Comparison of ENCODE assay signal across 8 cellular contexts in genomic region chr21:17512245-17513213, GRCh38. TPM values are rescaled to one million over a fixed set of nuclear protein-coding genes. Genes with fewer than 3 reads are reported as not detected.
DNase-seq lines count a peak whose midpoint lies in the region; ATAC-seq and TF ChIP-seq lines count a peak whose summit lies in the region.

Gene CXADR, plus strand, starts transcription at chr21:17513043. Its CDS starts 87 bp downstream, at chr21:17513130.

- TF ChIP-seq CTCF in esophagus muscularis mucosa (IDR thresholded peaks at IDR 0.05): peak; percentile 8 to 52 (median 23)

- H3K4me1 ChIP-seq in esophagus muscularis mucosa: peaks cover 15 to 31% (median 25%) of the 10 kb centered on the region in 4 donors
- H3K4me1 ChIP-seq in naive thymus-derived CD4-positive, alpha-beta T cell (ENCODE audit: control insufficient read depth in 2 of 2, insufficient read depth in 2 of 2, low read length in 2 of 2): peaks cover 11% of the 10 kb centered on the region in 2 donors

- CTCF ChIA-PET in naive thymus-derived CD4-positive, alpha-beta T cell (lab: Charles Lee): interaction anchor here (0.8 kb wide), 1 partner anchor 99 kb away, joined by 3 read pairs; no protein-coding TSS in a partner anchor

- POLR2A ChIA-PET in naive thymus-derived CD4-positive, alpha-beta T cell (lab: Charles Lee): interaction anchor here (1.5 kb wide), 1 partner anchor 98 kb away, joined by 4 read pairs; no protein-coding TSS in a partner anchor

- H3K9me3 Mint-ChIP-seq in naive thymus-derived CD4-positive, alpha-beta T cell: no peaks in the 10 kb centered on the region
- H3K9me3 Mint-ChIP-seq in stimulated activated naive B cell treated with anti-CD40 and anti-IgM and Interleukin-4, amounts not matched to agents 10 μg/mL and 1 μg/mL and 100 μg/mL, for 72 hours: peaks cover 4 to 8% of the 10 kb centered on the region in 2 donors

- ATAC-seq in GM19328 (IDR thresholded peaks at IDR 0.05; ENCODE audit: unreplicated experiment) (peak; percentile 87), HG03460 (IDR thresholded peaks at IDR 0.05; ENCODE audit: unreplicated experiment) (peak; percentile 89)
- ATAC-seq in naive thymus-derived CD4-positive, alpha-beta T cell: peak; percentile 89
- ATAC-seq in stimulated activated naive B cell treated with anti-CD40 and anti-IgM and Interleukin-4, amounts not matched to agents 10 μg/mL and 1 μg/mL and 100 μg/mL, for 72 hours (replicated peaks): peak; percentile 87 to 88

- WGBS in esophagus muscularis mucosa: 5% methylated on average over 13 of the region's 83 CpGs

- peaks cover 0 to 1% (median 0%) of the 10 kb centered on the region in 5 donors for H3K36me3 Mint-ChIP-seq in naive thymus-derived CD4-positive, alpha-beta T cell
- H3K36me3 Mint-ChIP-seq in stimulated activated naive B cell treated with anti-CD40 and anti-IgM and Interleukin-4, amounts not matched to agents 10 μg/mL and 1 μg/mL and 100 μg/mL, for 72 hours: peaks cover 3 to 4% of the 10 kb centered on the region in 2 donors

- peaks cover 0 to 34% (median 6%) of the 10 kb centered on the region in 4 donors for H3K27me3 ChIP-seq in esophagus muscularis mucosa
- no peaks in the 10 kb centered on the region for H3K27me3 ChIP-seq in naive thymus-derived CD4-positive, alpha-beta T cell (ENCODE audit: control insufficient read depth in 2 of 2, insufficient read depth in 2 of 2, low read length in 2 of 2)

- peak within 1 kb of the TSS; percentile 81 to 92 (median 90) for H3K4me3 Mint-ChIP-seq in naive thymus-derived CD4-positive, alpha-beta T cell
- H3K4me3 Mint-ChIP-seq in stimulated activated naive B cell treated with anti-CD40 and anti-IgM and Interleukin-4, amounts not matched to agents 10 μg/mL and 1 μg/mL and 100 μg/mL, for 72 hours: peak within 1 kb of the TSS; percentile 84 to 85

- TF ChIP-seq EP300 in esophagus muscularis mucosa (IDR thresholded peaks at IDR 0.05): no peak

- no peaks in the 10 kb centered on the region for H3K9me3 ChIP-seq in esophagus muscularis mucosa
- no peaks in the 10 kb centered on the region for H3K9me3 ChIP-seq in naive thymus-derived CD4-positive, alpha-beta T cell (ENCODE audit: control insufficient read depth in 2 of 3, low read length in 3 of 3)

- TF ChIP-seq POLR2A in esophagus muscularis mucosa (IDR thresholded peaks at IDR 0.05; ENCODE audit: low read depth): no peak

- intact Hi-C loops in esophagus muscularis mucosa (cut with DNase I): no loop called here
- intact Hi-C loops in naive thymus-derived CD4-positive, alpha-beta T cell (cut with micrococcal nuclease): loop anchor here (1.0 to 5.0 kb wide), 10 partner anchors 20 to 1998 kb away; partner anchors contain the start of genes BTG3 (in 1 of the 2) and C21orf91 (in 1 of the 2)

- DNase-seq in AG20443 (ENCODE audit: low spot score) (peak; percentile 43), NCI-H774 (lab: John Stamatoyannopoulos, UW) (peak; percentile 91), esophagus muscularis mucosa (ENCODE audit: extremely low spot score) (no peak)
- DNase-seq in activated T-cell treated with anti-CD3 and anti-CD28 coated beads, Interleukin-2, amount 50 U/mL, for 1 hour: peak; percentile 88
- peak; percentile 73 to 86 (median 84) for DNase-seq in naive thymus-derived CD4-positive, alpha-beta T cell
- peak; percentile 44 for DNase-seq in stimulated activated naive B cell treated with anti-CD40 and anti-IgM and Interleukin-4, amounts not matched to agents 10 μg/mL and 1 μg/mL and 100 μg/mL, for 72 hours

- peak within 1 kb of the TSS; percentile 63 to 81 (median 76) for H3K4me3 ChIP-seq in esophagus muscularis mucosa
- H3K4me3 ChIP-seq in naive thymus-derived CD4-positive, alpha-beta T cell (ENCODE audit: low read length): peak within 1 kb of the TSS; percentile 66

- no peaks in the 10 kb centered on the region for H3K36me3 ChIP-seq in esophagus muscularis mucosa
- no peaks in the 10 kb centered on the region for H3K36me3 ChIP-seq in naive thymus-derived CD4-positive, alpha-beta T cell (ENCODE audit: control insufficient read depth in 2 of 3, insufficient read depth in 3 of 3, low read length in 3 of 3)

- peaks cover 0 to 60% (median 3%) of the 10 kb centered on the region in 5 donors for H3K27me3 Mint-ChIP-seq in naive thymus-derived CD4-positive, alpha-beta T cell
- peaks cover 29 to 69% of the 10 kb centered on the region in 2 donors for H3K27me3 Mint-ChIP-seq in stimulated activated naive B cell treated with anti-CD40 and anti-IgM and Interleukin-4, amounts not matched to agents 10 μg/mL and 1 μg/mL and 100 μg/mL, for 72 hours

- peak within 1 kb of the TSS in 2 of 4 donors; percentile 27 to 42 for H3K27ac ChIP-seq in esophagus muscularis mucosa (replicated peaks in 1 of 4)
- H3K27ac ChIP-seq in naive thymus-derived CD4-positive, alpha-beta T cell (ENCODE audit: low read depth, low read length): peak within 1 kb of the TSS; percentile 59

- H3K4me1 Mint-ChIP-seq in naive thymus-derived CD4-positive, alpha-beta T cell: peaks cover 15 to 26% (median 22%) of the 10 kb centered on the region in 7 donors
- peaks cover 10 to 24% of the 10 kb centered on the region in 2 donors for H3K4me1 Mint-ChIP-seq in stimulated activated naive B cell treated with anti-CD40 and anti-IgM and Interleukin-4, amounts not matched to agents 10 μg/mL and 1 μg/mL and 100 μg/mL, for 72 hours

- H3K27ac Mint-ChIP-seq in naive thymus-derived CD4-positive, alpha-beta T cell: peak within 1 kb of the TSS; percentile 30 to 92 (median 55)
- peak within 1 kb of the TSS; percentile 80 for H3K27ac Mint-ChIP-seq in stimulated activated naive B cell treated with anti-CD40 and anti-IgM and Interleukin-4, amounts not matched to agents 10 μg/mL and 1 μg/mL and 100 μg/mL, for 72 hours

RNA-seq across cellular contexts. Expression of gene CXADR, which starts in this region (rescaled TPM):
- 1 to 10 TPM in 2 of 4 donors, under 1 TPM in 2; 0.33 to 1.4 (median 0.82) TPM for total RNA-seq in esophagus muscularis mucosa
- 1 to 10 TPM in 1 of 5 experiments, under 1 TPM in 4; 0.12 to 1.8 (median 0.51) TPM for total RNA-seq in naive thymus-derived CD4-positive, alpha-beta T cell
- 1 to 10 TPM; 1.5 to 2.4 TPM for polyA plus RNA-seq in naive thymus-derived CD4-positive, alpha-beta T cell
